ENCODE assay signal across 1 cellular context in genomic region chr19:42401365-42402303, GRCh38.
TF ChIP-seq lines count a peak whose summit lies in the region.

No MANE protein-coding gene starts in this region.

TF ChIP-seq in HEK293, 187 proteins besides CTCF, POLR2A, EP300 and RAD21 (continued from another document):
- TF ChIP-seq PRDM2 (tag by site-specific recombination; IDR thresholded peaks at IDR 0.05; ENCODE audit: borderline replicate concordance) (no peak), GFI1B (tag by site-specific recombination; IDR thresholded peaks at IDR 0.05) (no peak), RBAK (tag by site-specific recombination; IDR thresholded peaks at IDR 0.05) (no peak), HOXC10 (CRISPR knock-in tag; IDR thresholded peaks at IDR 0.05) (no peak), ZNF398 (tag by site-specific recombination; IDR thresholded peaks at IDR 0.05) (peak; percentile 49; the same call in 1 of the 2 replicates), PRDM6 (tag by site-specific recombination; IDR thresholded peaks at IDR 0.05) (no peak), ZNF621 (tag by site-specific recombination; IDR thresholded peaks at IDR 0.05) (no peak), ZNF221 (tag by site-specific recombination; IDR thresholded peaks at IDR 0.05; ENCODE audit: borderline replicate concordance) (no peak), ZNF426 (tag by site-specific recombination; IDR thresholded peaks at IDR 0.05) (no peak), MEIS1 (CRISPR knock-in tag; IDR thresholded peaks at IDR 0.05; ENCODE audit: borderline replicate concordance) (no peak), ZNF670 (tag by site-specific recombination; IDR thresholded peaks at IDR 0.05; ENCODE audit: low read depth) (no peak), ZNF473 (tag by site-specific recombination; IDR thresholded peaks at IDR 0.05) (no peak), ZNF48 (tag by site-specific recombination; IDR thresholded peaks at IDR 0.05) (no peak), TRIM28 (IDR thresholded peaks at IDR 0.05; ENCODE audit: borderline replicate concordance, low read length) (no peak), ZNF792 (tag by site-specific recombination; IDR thresholded peaks at IDR 0.05) (no peak), ZNF843 (tag by site-specific recombination; IDR thresholded peaks at IDR 0.05) (no peak), ZNF248 (tag by site-specific recombination; IDR thresholded peaks at IDR 0.05) (no peak), ZXDB (tag by site-specific recombination; IDR thresholded peaks at IDR 0.05) (peak; percentile 21; the same call in 1 of the 2 replicates), ZNF169 (tag by site-specific recombination; IDR thresholded peaks at IDR 0.05) (no peak), ZNF510 (tag by site-specific recombination; IDR thresholded peaks at IDR 0.05; ENCODE audit: insufficient replicate concordance) (no peak), ZNF558 (tag by site-specific recombination; IDR thresholded peaks at IDR 0.05) (no peak), ZNF701 (tag by site-specific recombination; IDR thresholded peaks at IDR 0.05) (no peak), ZNF2 (tag by site-specific recombination; IDR thresholded peaks at IDR 0.05) (no peak), ZBTB48 (tag by site-specific recombination; IDR thresholded peaks at IDR 0.05) (peak; percentile 61), SP2 (tag by site-specific recombination; IDR thresholded peaks at IDR 0.05) (no peak), ZNF548 (tag by site-specific recombination; IDR thresholded peaks at IDR 0.05) (no peak), ZNF146 (tag by site-specific recombination; IDR thresholded peaks at IDR 0.05) (no peak), HOXD13 (CRISPR knock-in tag; IDR thresholded peaks at IDR 0.05; ENCODE audit: borderline replicate concordance) (no peak), ZNF366 (tag by site-specific recombination; conservative IDR thresholded peaks at IDR 0.05) (0 out of 2 replicates have a peak, but pooled peaks have one; percentile 27), GLIS2 (tag by site-specific recombination; IDR thresholded peaks at IDR 0.05) (no peak; the same call in 1 of the 2 replicates), ZNF23 (tag by site-specific recombination; IDR thresholded peaks at IDR 0.05; ENCODE audit: borderline replicate concordance) (no peak), ZNF501 (tag by site-specific recombination; IDR thresholded peaks at IDR 0.05) (peak; percentile 40; the same call in 1 of the 2 replicates), ZBTB7A (tag by site-specific recombination; IDR thresholded peaks at IDR 0.05; ENCODE audit: low read depth) (no peak), ZNF660 (tag by site-specific recombination; IDR thresholded peaks at IDR 0.05) (no peak)
TF ChIP-seq in HEK293: peak in this region for 25.
